In genomic region chr1:161159915-161160248, GRCh38 we compare ENCODE assay signal across 8 cellular contexts. TPM values are rescaled to one million over a fixed set of nuclear protein-coding genes. Genes with fewer than 3 reads are reported as not detected.
DNase-seq lines count a peak whose midpoint lies in the region; ATAC-seq, FAIRE-seq and TF ChIP-seq lines count a peak whose summit lies in the region.

No MANE protein-coding gene starts in this region.

- peak overlapping the region; percentile 89 for H3K9ac ChIP-seq in GM12878 (ENCODE audit: control insufficient read depth, insufficient read depth, low read length)

- TF ChIP-seq CTCF in GM12878 (IDR thresholded peaks at IDR 0.05 in 2 of 3, conservative IDR thresholded peaks at IDR 0.05 in 1 of 3; ENCODE audit: control insufficient read depth in 2 of 3, extremely low read depth in 1 of 3, insufficient read depth in 1 of 3, low read depth in 3 of 3, low read length in 3 of 3) (no peak), lung (IDR thresholded peaks at IDR 0.05; ENCODE audit: control extremely low read depth, extremely low read depth) (no peak), upper lobe of left lung (IDR thresholded peaks at IDR 0.05) (no peak)

- in situ Hi-C loops in GM12878 (cut with MboI), result no loop called here

- no peak for DNase-seq in activated naive CD4-positive, alpha-beta T cell treated with anti-CD3 and anti-CD28 coated beads, Interleukin-2, amount 50 U/mL, for 16 hours
- no peak for DNase-seq in GM12878 (ENCODE audit: low read depth, low spot score)
- no peak for DNase-seq in lung (ENCODE audit: low spot score)
- no peak for DNase-seq in upper lobe of left lung
- DNase-seq in NCI-H82 (lab: John Stamatoyannopoulos, UW), result no peak

- TF ChIP-seq POLR2A in GM12878 (IDR thresholded peaks at IDR 0.05; ENCODE audit: low read depth, low read length), result no peak
- TF ChIP-seq POLR2A in upper lobe of left lung (IDR thresholded peaks at IDR 0.05), result no peak

- no TSS peak for BruUV-seq in GM12878 (replicated peaks; lab: Mats Ljungman, UMichigan)

- H3K4me3 Mint-ChIP-seq in activated naive CD4-positive, alpha-beta T cell treated with anti-CD3 and anti-CD28 coated beads, Interleukin-2, amount 50 U/mL, for 24 hours, result peak overlapping the region; percentile 91

- no peak for FAIRE-seq in GM12878 (lab: Jason Lieb, UNC)

- TF ChIP-seq EP300 in GM12878 (IDR thresholded peaks at IDR 0.05; ENCODE audit: borderline replicate concordance in 1 of 2, control insufficient read depth in 1 of 2, low read depth in 2 of 2, low read length in 2 of 2), result no peak
- no peak for TF ChIP-seq EP300 in upper lobe of left lung (IDR thresholded peaks at IDR 0.05)

- ATAC-seq in GM12878 (no peak), lung (ENCODE audit: insufficient read depth, low FRiP score) (no peak), upper lobe of left lung (ENCODE audit: low FRiP score in 2 of 2) (no peak), GM21367 (IDR thresholded peaks at IDR 0.05; ENCODE audit: unreplicated experiment) (no peak), HG03565 (IDR thresholded peaks at IDR 0.05; ENCODE audit: unreplicated experiment) (no peak)

- intact Hi-C loops in GM12878 (cut with micrococcal nuclease; ENCODE audit: unreplicated experiment), result no loop called here

- H3K9me3 ChIP-seq in GM12878 (replicated peaks; ENCODE audit: control insufficient read depth, insufficient read depth, low read length) (no peaks in the 10 kb centered on the region), lung (ENCODE audit: control insufficient read depth in 2 of 2, insufficient read depth in 1 of 2, low read length in 1 of 2) (no peaks in the 10 kb centered on the region), upper lobe of left lung (no peaks in the 10 kb centered on the region)

- 19% methylated on average over 11 of the region's 11 CpGs for WGBS in GM12878 (ENCODE audit: insufficient coverage, insufficient replicate concordance, low lambda C conversion rate, missing lambda C conversion rate)
- whole genome bisulfite sequencing in lung, 2 donors, result 10 to 11% methylated on average over 11 of the region's 11 CpGs
- 3 to 11% methylated on average over 11 of the region's 11 CpGs for WGBS in upper lobe of left lung, 2 donors

- H3K4me3 ChIP-seq in GM12878 (peak overlapping the region; percentile 83), lung (peak overlapping the region; percentile 93), upper lobe of left lung (peak overlapping the region; percentile 77 to 94 (median 86))

- POLR2A ChIA-PET in GM12878 (lab: Charles Lee), result no interaction called here

- H3K27me3 Mint-ChIP-seq in activated naive CD4-positive, alpha-beta T cell treated with anti-CD3 and anti-CD28 coated beads, Interleukin-2, amount 50 U/mL, for 24 hours, result no peaks in the 10 kb centered on the region

- no peaks in the 10 kb centered on the region for H3K27me3 ChIP-seq in GM12878 (replicated peaks in 1 of 2; ENCODE audit: control insufficient read depth in 2 of 2, insufficient read depth in 2 of 2, low read length in 1 of 2)
- H3K27me3 ChIP-seq in lung (ENCODE audit: control insufficient read depth, insufficient read depth), result no peaks in the 10 kb centered on the region
- H3K27me3 ChIP-seq in upper lobe of left lung, result no peaks in the 10 kb centered on the region

- peaks cover 59% of the 10 kb centered on the region for H3K4me1 Mint-ChIP-seq in activated naive CD4-positive, alpha-beta T cell treated with anti-CD3 and anti-CD28 coated beads, Interleukin-2, amount 50 U/mL, for 24 hours

- H3K9me3 Mint-ChIP-seq in activated naive CD4-positive, alpha-beta T cell treated with anti-CD3 and anti-CD28 coated beads, Interleukin-2, amount 50 U/mL, for 24 hours, result no peaks in the 10 kb centered on the region

- RAD21 ChIA-PET in GM12878 (lab: Charles Lee; ENCODE audit: unreplicated experiment), result no interaction called here

- SMC1A ChIA-PET in GM12878 (lab: Charles Lee; ENCODE audit: uncharacterized antibody, unreplicated experiment), result no interaction called here

- peak overlapping the region; percentile 82 for H2AFZ ChIP-seq in GM12878 (ENCODE audit: control insufficient read depth, low read depth, low read length)

- CTCF ChIA-PET in GM12878 (lab: Yijun Ruan, JAX), result no interaction called here

- TF ChIP-seq RAD21 in GM12878 (IDR thresholded peaks at IDR 0.05; ENCODE audit: insufficient read depth, low read depth, low read length), result no peak

- peak overlapping the region; percentile 47 for H3K27ac Mint-ChIP-seq in activated naive CD4-positive, alpha-beta T cell treated with anti-CD3 and anti-CD28 coated beads, Interleukin-2, amount 50 U/mL, for 24 hours

- no peaks in the 10 kb centered on the region for H4K20me1 ChIP-seq in GM12878 (ENCODE audit: control insufficient read depth, insufficient read depth)

- H3K36me3 ChIP-seq in GM12878 (ENCODE audit: control insufficient read depth in 2 of 2, insufficient read depth in 2 of 2, low read length in 1 of 2), result peaks cover 0 to 15% of the 10 kb centered on the region in 2 experiments
- H3K36me3 ChIP-seq in lung (ENCODE audit: control insufficient read depth in 2 of 2, insufficient read depth in 2 of 2, low read length in 2 of 2), result peaks cover 2 to 12% of the 10 kb centered on the region in 2 donors
- peaks cover 3 to 37% (median 12%) of the 10 kb centered on the region in 4 donors for H3K36me3 ChIP-seq in upper lobe of left lung

- peak overlapping the region; percentile 97 for H3K4me2 ChIP-seq in GM12878 (ENCODE audit: control insufficient read depth, insufficient read depth)

- peaks cover 14% of the 10 kb centered on the region for H3K79me2 ChIP-seq in GM12878 (ENCODE audit: control insufficient read depth, insufficient read depth, low read length)

- peaks cover 15% of the 10 kb centered on the region for H3K4me1 ChIP-seq in GM12878 (ENCODE audit: control insufficient read depth, insufficient read depth, low read length)
- peaks cover 2 to 7% of the 10 kb centered on the region in 2 donors for H3K4me1 ChIP-seq in lung (ENCODE audit: control insufficient read depth in 2 of 2, insufficient read depth in 2 of 2, low read length in 2 of 2)
- peaks cover 20 to 42% (median 30%) of the 10 kb centered on the region in 4 donors for H3K4me1 ChIP-seq in upper lobe of left lung

- H3K36me3 Mint-ChIP-seq in activated naive CD4-positive, alpha-beta T cell treated with anti-CD3 and anti-CD28 coated beads, Interleukin-2, amount 50 U/mL, for 24 hours, result peaks cover 14% of the 10 kb centered on the region

- peak overlapping the region; percentile 68 for H3K27ac ChIP-seq in GM12878 (ENCODE audit: control insufficient read depth, insufficient read depth)
- peak overlapping the region in 1 of 2 donors; percentile 95 for H3K27ac ChIP-seq in lung (ENCODE audit: low read depth in 1 of 2, low read length in 1 of 2)
- peak overlapping the region; percentile 82 to 95 (median 92) for H3K27ac ChIP-seq in upper lobe of left lung

RNA-seq across cellular contexts. Expression of gene USP21, which starts 0.6 kb away (rescaled TPM):
- 29.8 and 30.0 TPM in 2 replicates for total RNA-seq in GM12878 (2013; cell fraction: nucleolus; rRNA removed)
- total RNA-seq in GM12878 (2014; rRNA removed), result 11.2 and 12.2 TPM in 2 replicates
- total RNA-seq in GM12878 (2014; rRNA removed; fragmentation: Illumina TruSeq; extraction: Trizol), result 3.2 and 4.0 TPM in 2 replicates
- total RNA-seq in GM12878 (2021), result 23.7 and 28.6 TPM in 2 replicates
- polyA plus RNA-seq in GM12878 (2011; ENCODE audit: low read depth), result 10.6 TPM
- 10.1 and 14.3 TPM in 2 replicates for polyA plus RNA-seq in GM12878 (2011; rRNA removed)
- polyA plus RNA-seq in GM12878 (2011; cell fraction: cytosol; rRNA removed), result 23.1 and 27.3 TPM in 2 replicates
- polyA plus RNA-seq in GM12878 (2011; cell fraction: nucleus; rRNA removed), result 129 and 139 TPM in 2 replicates
- polyA plus RNA-seq in GM12878 (2012), result 15.7 and 16.8 TPM in 2 replicates
- polyA plus RNA-seq in GM12878 (2014; fragmentation: Illumina TruSeq; extraction: Trizol), result 17.6 and 18.8 TPM in 2 replicates
- 1 to 10 TPM; 3.2 to 8.3 TPM for polyA plus RNA-seq in GM12878 (2014; fragmentation: Nextera tagmentation; extraction: Ambion mirVana)
- 26.9 and 29.8 TPM in 2 replicates for polyA plus RNA-seq in GM12878 (2014; rRNA removed)
- 10 to 100 TPM; 19.4 to 21.9 TPM for polyA plus RNA-seq in GM12878 (2016; fragmentation: Nextera tagmentation; extraction: Ambion mirVana)
- polyA minus RNA-seq in GM12878 (2011; rRNA and poly(A)+ RNA removed), result 10.1 and 12.7 TPM in 2 replicates
- 6.1 and 12.3 TPM in 2 replicates for polyA minus RNA-seq in GM12878 (2011; cell fraction: cytosol; rRNA and poly(A)+ RNA removed)
- polyA minus RNA-seq in GM12878 (2011; cell fraction: nucleus; rRNA and poly(A)+ RNA removed), result 25.9 and 34.9 TPM in 2 replicates
- total RNA-seq in lung, result 10 to 100 TPM; 22.6 to 28.6 TPM
- polyA plus RNA-seq in lung, result 10 to 100 TPM; 18.2 to 19.9 TPM
- 10 to 100 TPM; 14.1 to 48.2 (median 21.8) TPM for total RNA-seq in upper lobe of left lung

RNA-seq across cellular contexts. Expression of gene UFC1, which starts 6.1 kb away (rescaled TPM):
- total RNA-seq in GM12878 (2013; cell fraction: nucleolus; rRNA removed), result 21.3 and 28.2 TPM in 2 replicates
- total RNA-seq in GM12878 (2014; rRNA removed), result 95.9 and 99.3 TPM in 2 replicates
- 181 TPM in 2 replicates for total RNA-seq in GM12878 (2014; rRNA removed; fragmentation: Illumina TruSeq; extraction: Trizol)
- 97.2 and 97.3 TPM in 2 replicates for total RNA-seq in GM12878 (2021)
- 179 TPM for polyA plus RNA-seq in GM12878 (2011; ENCODE audit: low read depth)
- 182 and 198 TPM in 2 replicates for polyA plus RNA-seq in GM12878 (2011; rRNA removed)
- 122 and 191 TPM in 2 replicates for polyA plus RNA-seq in GM12878 (2011; cell fraction: cytosol; rRNA removed)
- 64.8 and 73.7 TPM in 2 replicates for polyA plus RNA-seq in GM12878 (2011; cell fraction: nucleus; rRNA removed)
- 133 and 174 TPM in 2 replicates for polyA plus RNA-seq in GM12878 (2012)
- 211 and 235 TPM in 2 replicates for polyA plus RNA-seq in GM12878 (2014; fragmentation: Illumina TruSeq; extraction: Trizol)
- 100 to 1,000 TPM; 225 to 239 TPM for polyA plus RNA-seq in GM12878 (2014; fragmentation: Nextera tagmentation; extraction: Ambion mirVana)
- polyA plus RNA-seq in GM12878 (2014; rRNA removed), result 121 and 124 TPM in 2 replicates
- 100 to 1,000 TPM; 111 to 115 TPM for polyA plus RNA-seq in GM12878 (2016; fragmentation: Nextera tagmentation; extraction: Ambion mirVana)
- polyA minus RNA-seq in GM12878 (2011; rRNA and poly(A)+ RNA removed), result 94.8 and 120 TPM in 2 replicates
- polyA minus RNA-seq in GM12878 (2011; cell fraction: cytosol; rRNA and poly(A)+ RNA removed), result 31.3 and 33.0 TPM in 2 replicates
- polyA minus RNA-seq in GM12878 (2011; cell fraction: nucleus; rRNA and poly(A)+ RNA removed), result 21.2 and 29.2 TPM in 2 replicates
- 100 to 1,000 TPM in 1 of 2 donors, 10 to 100 TPM in 1; 99.6 to 101 TPM for total RNA-seq in lung
- 100 to 1,000 TPM; 122 to 149 TPM for polyA plus RNA-seq in lung
- 10 to 100 TPM; 32.5 to 95.6 (median 75.6) TPM for total RNA-seq in upper lobe of left lung

RNA-seq across cellular contexts. Expression of gene PPOX, which starts 6.3 kb away (rescaled TPM):
- total RNA-seq in GM12878 (2013; cell fraction: nucleolus; rRNA removed), result 31.9 and 34.9 TPM in 2 replicates
- 21.1 and 28.1 TPM in 2 replicates for total RNA-seq in GM12878 (2014; rRNA removed)
- total RNA-seq in GM12878 (2014; rRNA removed; fragmentation: Illumina TruSeq; extraction: Trizol), result 10.9 and 12.5 TPM in 2 replicates
- total RNA-seq in GM12878 (2021), result 19.7 and 20.0 TPM in 2 replicates
- polyA plus RNA-seq in GM12878 (2011; ENCODE audit: low read depth), result 12.5 TPM
- 12.4 and 20.5 TPM in 2 replicates for polyA plus RNA-seq in GM12878 (2011; rRNA removed)
- 17.9 and 25.4 TPM in 2 replicates for polyA plus RNA-seq in GM12878 (2011; cell fraction: cytosol; rRNA removed)
- polyA plus RNA-seq in GM12878 (2011; cell fraction: nucleus; rRNA removed), result 80.2 and 100 TPM in 2 replicates
- polyA plus RNA-seq in GM12878 (2012), result 22.1 and 24.6 TPM in 2 replicates
- polyA plus RNA-seq in GM12878 (2014; fragmentation: Illumina TruSeq; extraction: Trizol), result 9.8 and 11.3 TPM in 2 replicates
- 10 to 100 TPM in 1 of 2 experiments, 1 to 10 TPM in 1; 8.9 to 16.3 TPM for polyA plus RNA-seq in GM12878 (2014; fragmentation: Nextera tagmentation; extraction: Ambion mirVana)
- polyA plus RNA-seq in GM12878 (2014; rRNA removed), result 20.6 and 21.4 TPM in 2 replicates
- polyA plus RNA-seq in GM12878 (2016; fragmentation: Nextera tagmentation; extraction: Ambion mirVana), result 10 to 100 TPM; 25.2 to 31.5 TPM
- 10.1 and 17.2 TPM in 2 replicates for polyA minus RNA-seq in GM12878 (2011; rRNA and poly(A)+ RNA removed)
- polyA minus RNA-seq in GM12878 (2011; cell fraction: cytosol; rRNA and poly(A)+ RNA removed), result 5.9 and 10.7 TPM in 2 replicates
- 18.3 and 23.5 TPM in 2 replicates for polyA minus RNA-seq in GM12878 (2011; cell fraction: nucleus; rRNA and poly(A)+ RNA removed)
- 10 to 100 TPM; 33.1 to 34.1 TPM for total RNA-seq in lung
- polyA plus RNA-seq in lung, result 10 to 100 TPM; 14.8 to 33.0 TPM
- total RNA-seq in upper lobe of left lung, result 10 to 100 TPM; 19.5 to 48.2 (median 26.6) TPM

RNA-seq across cellular contexts. Expression of gene B4GALT3, which starts 17.4 kb away (rescaled TPM):
- 25.3 and 32.1 TPM in 2 replicates for total RNA-seq in GM12878 (2013; cell fraction: nucleolus; rRNA removed)
- total RNA-seq in GM12878 (2014; rRNA removed), result 44.7 and 48.4 TPM in 2 replicates
- 27.7 and 30.1 TPM in 2 replicates for total RNA-seq in GM12878 (2014; rRNA removed; fragmentation: Illumina TruSeq; extraction: Trizol)
- 36.5 and 40.2 TPM in 2 replicates for total RNA-seq in GM12878 (2021)
- 47.6 TPM for polyA plus RNA-seq in GM12878 (2011; ENCODE audit: low read depth)
- polyA plus RNA-seq in GM12878 (2011; rRNA removed), result 13.4 and 28.8 TPM in 2 replicates
- 42.8 and 45.3 TPM in 2 replicates for polyA plus RNA-seq in GM12878 (2011; cell fraction: cytosol; rRNA removed)
- polyA plus RNA-seq in GM12878 (2011; cell fraction: nucleus; rRNA removed), result 73.8 and 89.0 TPM in 2 replicates
- polyA plus RNA-seq in GM12878 (2012), result 45.0 and 48.5 TPM in 2 replicates
- 31.5 and 45.1 TPM in 2 replicates for polyA plus RNA-seq in GM12878 (2014; fragmentation: Illumina TruSeq; extraction: Trizol)
- polyA plus RNA-seq in GM12878 (2014; fragmentation: Nextera tagmentation; extraction: Ambion mirVana), result 10 to 100 TPM; 27.1 to 39.7 TPM
- 57.6 and 62.3 TPM in 2 replicates for polyA plus RNA-seq in GM12878 (2014; rRNA removed)
- polyA plus RNA-seq in GM12878 (2016; fragmentation: Nextera tagmentation; extraction: Ambion mirVana), result 10 to 100 TPM; 45.8 to 58.9 TPM
- 17.6 and 20.0 TPM in 2 replicates for polyA minus RNA-seq in GM12878 (2011; rRNA and poly(A)+ RNA removed)
- 14.8 and 17.2 TPM in 2 replicates for polyA minus RNA-seq in GM12878 (2011; cell fraction: cytosol; rRNA and poly(A)+ RNA removed)
- 19.0 and 24.4 TPM in 2 replicates for polyA minus RNA-seq in GM12878 (2011; cell fraction: nucleus; rRNA and poly(A)+ RNA removed)
- 10 to 100 TPM; 28.0 to 34.2 TPM for total RNA-seq in lung
- polyA plus RNA-seq in lung, result 10 to 100 TPM; 25.7 to 34.6 TPM
- 10 to 100 TPM; 12.3 to 37.1 (median 27.2) TPM for total RNA-seq in upper lobe of left lung

RNA-seq across cellular contexts. Expression of gene DEDD, which starts 27.4 kb away (rescaled TPM):
- total RNA-seq in GM12878 (2013; cell fraction: nucleolus; rRNA removed), result 9.0 and 9.1 TPM in 2 replicates
- total RNA-seq in GM12878 (2014; rRNA removed) (21.7 TPM in 2 replicates), GM12878 (2014; rRNA removed; fragmentation: Illumina TruSeq; extraction: Trizol) (13.6 and 15.7 TPM in 2 replicates), GM12878 (2021) (31.8 and 33.0 TPM in 2 replicates), lung (10 to 100 TPM; 25.0 to 38.8 TPM), upper lobe of left lung (10 to 100 TPM; 26.7 to 45.1 (median 35.1) TPM)
- 18.8 TPM for polyA plus RNA-seq in GM12878 (2011; ENCODE audit: low read depth)
- polyA plus RNA-seq in GM12878 (2011; rRNA removed) (12.8 and 30.7 TPM in 2 replicates), GM12878 (2014; fragmentation: Illumina TruSeq; extraction: Trizol) (29.1 and 33.9 TPM in 2 replicates), GM12878 (2014; fragmentation: Nextera tagmentation; extraction: Ambion mirVana) (10 to 100 TPM; 25.5 to 30.0 TPM), GM12878 (2014; rRNA removed) (29.2 and 30.6 TPM in 2 replicates), GM12878 (2016; fragmentation: Nextera tagmentation; extraction: Ambion mirVana) (10 to 100 TPM; 27.6 to 33.2 TPM), lung (10 to 100 TPM; 19.4 to 36.8 TPM)
- polyA plus RNA-seq in GM12878 (2011; cell fraction: cytosol; rRNA removed), result 54.6 and 65.3 TPM in 2 replicates
- polyA plus RNA-seq in GM12878 (2011; cell fraction: nucleus; rRNA removed), result 28.4 TPM in 2 replicates
- polyA plus RNA-seq in GM12878 (2012), result 25.3 and 26.4 TPM in 2 replicates
- polyA minus RNA-seq in GM12878 (2011; rRNA and poly(A)+ RNA removed), result 66.6 and 96.6 TPM in 2 replicates
- 15.9 and 21.4 TPM in 2 replicates for polyA minus RNA-seq in GM12878 (2011; cell fraction: cytosol; rRNA and poly(A)+ RNA removed)
- 5.9 and 9.5 TPM in 2 replicates for polyA minus RNA-seq in GM12878 (2011; cell fraction: nucleus; rRNA and poly(A)+ RNA removed)
